8 cellular contexts compared by ENCODE assay signal in genomic region chr14:101705733-101706508, GRCh38. TPM values are rescaled to one million over a fixed set of nuclear protein-coding genes. Genes with fewer than 3 reads are reported as not detected.
DNase-seq lines count a peak whose midpoint lies in the region; ATAC-seq, FAIRE-seq and TF ChIP-seq lines count a peak whose summit lies in the region.

No MANE protein-coding gene starts in this region.

- H3K9me1 ChIP-seq in keratinocyte (ENCODE audit: control insufficient read depth, extremely low read depth, insufficient read depth, low read length) = no peaks in the 10 kb centered on the region

- H3K4me1 ChIP-seq in RWPE2 (ENCODE audit: insufficient read depth, poor library complexity, severe bottlenecking) (peaks cover 4% of the 10 kb centered on the region), adipocyte (ENCODE audit: control insufficient read depth, insufficient read depth, low read length) (peaks cover 4% of the 10 kb centered on the region), keratinocyte (ENCODE audit: control insufficient read depth, extremely low read depth, insufficient read depth, low read length) (peaks cover 15% of the 10 kb centered on the region)

- no peak overlapping the region for H3K27ac ChIP-seq in RWPE2 (ENCODE audit: poor library complexity, severe bottlenecking)
- H3K27ac ChIP-seq in keratinocyte (ENCODE audit: control insufficient read depth, insufficient read depth, low read length) = no peak overlapping the region

- ATAC-seq in RWPE2 (ENCODE audit: low read depth) (peak; percentile 24; the same call in 1 of the 3 replicates), GM21717 (IDR thresholded peaks at IDR 0.05; ENCODE audit: unreplicated experiment) (no peak)

- H3K79me2 ChIP-seq in keratinocyte (ENCODE audit: control insufficient read depth, insufficient read depth, low read length) = no peaks in the 10 kb centered on the region

- H3K36me3 ChIP-seq in RWPE2 (ENCODE audit: low read depth) = no peaks in the 10 kb centered on the region
- no peaks in the 10 kb centered on the region for H3K36me3 ChIP-seq in adipocyte (ENCODE audit: control insufficient read depth, insufficient read depth, low read length, severe bottlenecking)
- no peaks in the 10 kb centered on the region for H3K36me3 ChIP-seq in keratinocyte (ENCODE audit: control insufficient read depth in 2 of 2, extremely low read depth in 1 of 2, insufficient read depth in 2 of 2, low read length in 2 of 2)

- H3K9me3 ChIP-seq in RWPE2 (ENCODE audit: severe bottlenecking) = no peaks in the 10 kb centered on the region
- no peaks in the 10 kb centered on the region for H3K9me3 ChIP-seq in adipocyte (ENCODE audit: control insufficient read depth, low read length)
- H3K9me3 ChIP-seq in keratinocyte (ENCODE audit: control insufficient read depth, low read depth, low read length) = no peaks in the 10 kb centered on the region

- peak overlapping the region; percentile 49 for H3K4me2 ChIP-seq in keratinocyte (ENCODE audit: control insufficient read depth, extremely low read depth, insufficient read depth, low read depth, low read length)

- no peak for TF ChIP-seq CTCF in RWPE2 (IDR thresholded peaks at IDR 0.05; ENCODE audit: poor library complexity, severe bottlenecking)
- no peak for TF ChIP-seq CTCF in keratinocyte (optimal IDR thresholded peaks at IDR 0.05 in 1 of 3, IDR thresholded peaks at IDR 0.05 in 1 of 3, conservative IDR thresholded peaks at IDR 0.05 in 1 of 3; ENCODE audit: extremely low read depth in 1 of 3, insufficient read depth in 2 of 3, low read length in 3 of 3)

- H3K9ac ChIP-seq in adipocyte (ENCODE audit: low read length) (peak overlapping the region; percentile 34), keratinocyte (ENCODE audit: control insufficient read depth, extremely low read depth, insufficient read depth, low read length) (peak overlapping the region; percentile 18)

- DNase-seq in ELF-1 (ENCODE audit: low read depth, low spot score) = peak; percentile 91
- peak; percentile 56 for DNase-seq in RWPE2 (ENCODE audit: low spot score)
- no peak for DNase-seq in adipocyte (ENCODE audit: low read depth)
- no peak for DNase-seq in keratinocyte (ENCODE audit: low read depth, low spot score)
- peak; percentile 55 for DNase-seq in stimulated activated CD4-positive, alpha-beta T cell treated with anti-CD3 and anti-CD28 coated beads, Interleukin-2, amount 100 ng/mL, for 4 hours (ENCODE audit: low read depth)
- DNase-seq in anterior cingulate cortex (lab: John Stamatoyannopoulos, UW) = no peak
- no peak for DNase-seq in KG1 (lab: John Stamatoyannopoulos, UW)

- FAIRE-seq in keratinocyte (lab: Jason Lieb, UNC) = no peak

- H3K4me3 ChIP-seq in RWPE2 (ENCODE audit: severe bottlenecking) (no peak overlapping the region), adipocyte (ENCODE audit: low read length) (no peak overlapping the region), keratinocyte (ENCODE audit: control insufficient read depth in 2 of 3, extremely low read depth in 1 of 3, insufficient read depth in 2 of 3, low read depth in 1 of 3, low read length in 3 of 3) (no peak overlapping the region)

- dilution Hi-C loops in keratinocyte (cut with MboI; ENCODE audit: extremely low pct_ligation_motif_present, low sequenced_read_pairs) = no loop called here

- H4K20me1 ChIP-seq in keratinocyte (ENCODE audit: control insufficient read depth, extremely low read depth, insufficient read depth, low read length) = no peaks in the 10 kb centered on the region

- H3K27me3 ChIP-seq in RWPE2 (ENCODE audit: insufficient read depth, poor library complexity, severe bottlenecking) (peaks cover 2% of the 10 kb centered on the region), adipocyte (replicated peaks; ENCODE audit: control insufficient read depth, insufficient read depth, low read length) (peaks cover 23% of the 10 kb centered on the region), keratinocyte (ENCODE audit: control insufficient read depth, extremely low read depth, insufficient read depth, low read length) (no peaks in the 10 kb centered on the region)

- peak overlapping the region; percentile 64 for H2AFZ ChIP-seq in keratinocyte (ENCODE audit: control insufficient read depth, low read length)

RNA-seq across cellular contexts. Expression of gene PPP2R5C, which starts 55.6 kb away (rescaled TPM):
- polyA plus RNA-seq in keratinocyte = 63.0 to 105 TPM (median 67.0 TPM) in 3 replicates
- polyA plus RNA-seq in keratinocyte (2011; ENCODE audit: low read depth) = 28.9 TPM
- polyA plus RNA-seq in keratinocyte (2011; cell fraction: cytosol; rRNA removed) = 65.8 and 119 TPM in 2 replicates
- 43.6 and 53.4 TPM in 2 replicates for polyA plus RNA-seq in keratinocyte (2011; cell fraction: nucleus; rRNA removed)
- polyA plus RNA-seq in keratinocyte (2012; ENCODE audit: low replicate concordance) = 50.5 and 65.1 TPM in 2 replicates
- polyA minus RNA-seq in keratinocyte = 25.3 to 133 TPM (median 86.3 TPM) in 3 replicates
- polyA minus RNA-seq in keratinocyte (2011; cell fraction: cytosol; rRNA and poly(A)+ RNA removed) = 84.0 TPM
- polyA minus RNA-seq in keratinocyte (2011; cell fraction: nucleus; rRNA and poly(A)+ RNA removed) = 30.6 and 57.9 TPM in 2 replicates

Comparison
In these comparisons a context has a peak if more than half of its experiments do, and no peak if none do; other contexts are left out.
1. DNase-seq: peak in ELF-1 (single experiment), RWPE2 (single experiment) and stimulated activated CD4-positive, alpha-beta T cell treated with anti-CD3 and anti-CD28 coated beads, Interleukin-2, amount 100 ng/mL, for 4 hours (single experiment); none in adipocyte (single experiment), keratinocyte (single experiment), anterior cingulate cortex (0 of 58) and KG1 (single experiment).